In the genomic region with DNA sequence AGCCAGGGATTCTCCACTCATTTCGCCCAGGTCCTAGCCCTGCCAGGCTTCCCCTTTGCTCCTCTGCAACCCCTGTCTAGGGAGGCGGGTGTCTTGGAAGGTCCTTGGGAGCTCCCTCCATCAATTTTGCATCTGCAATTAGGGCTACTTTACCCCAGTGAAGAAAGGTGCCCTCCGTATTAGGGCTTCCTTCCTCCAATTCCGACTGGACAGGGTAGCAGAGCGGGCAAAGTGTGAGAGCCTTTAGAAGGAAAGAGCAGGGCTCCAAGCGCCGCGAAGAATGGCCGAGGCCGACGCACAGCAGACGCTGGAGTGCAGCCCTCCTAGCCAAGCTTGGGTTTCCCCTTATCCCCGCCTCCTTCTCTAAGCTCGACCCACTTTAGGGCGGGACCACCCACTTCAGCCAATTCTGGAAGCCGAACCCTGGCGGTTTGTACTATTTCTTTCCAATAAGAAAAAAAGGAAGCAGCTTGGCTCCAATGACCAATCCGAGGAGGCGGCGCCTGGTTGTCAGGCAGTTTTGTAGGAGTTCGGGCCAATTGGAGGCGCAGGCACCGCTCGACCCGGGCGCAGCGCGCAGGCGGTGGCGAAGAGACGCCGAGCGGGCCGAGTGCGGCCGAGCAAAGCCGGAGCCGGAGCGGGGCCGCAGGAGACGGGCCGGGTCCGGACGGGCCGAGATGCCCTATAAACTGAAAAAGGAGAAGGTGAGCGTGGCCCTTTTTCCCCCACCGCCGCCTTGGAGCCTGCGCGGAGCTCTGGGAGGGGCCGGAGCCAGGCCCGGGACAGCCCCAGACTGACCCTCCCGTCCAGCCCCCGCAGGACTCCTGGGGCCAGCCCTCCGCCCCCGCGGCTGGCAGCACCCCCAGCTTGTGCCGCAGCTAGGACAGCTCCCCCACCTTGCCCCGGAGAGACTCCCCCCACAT, we compare ENCODE assay signal across 8 cellular contexts. TPM values are rescaled to one million over a fixed set of nuclear protein-coding genes. Genes with fewer than 3 reads are reported as not detected.
DNase-seq lines count a peak whose midpoint lies in the region; TF ChIP-seq lines count a peak whose summit lies in the region.

Gene PPP2R5D (plus strand): TSS at position 570 of the 923 bp plus-strand sequence. CDS start 108 bp downstream, at position 678.

- H4K20me1 ChIP-seq in H9 (ENCODE audit: control insufficient read depth, insufficient read depth, insufficient read length), result no peaks in the 10 kb centered on the region

- H3K27me3 ChIP-seq in H9 (ENCODE audit: insufficient read depth, low read length) (no peaks in the 10 kb centered on the region), MG63 (no peaks in the 10 kb centered on the region)

- H3T11ph ChIP-seq in H9 (ENCODE audit: low read length), result no peak within 1 kb of the TSS

- no peaks in the 10 kb centered on the region for H3K36me3 ChIP-seq in MG63

- H3K4me3 Mint-ChIP-seq in H9 (peak within 1 kb of the TSS; percentile 77 to 83), nephron (peak within 1 kb of the TSS; percentile 91 to 96 (median 93))
- H3K4me3 Mint-ChIP-seq in stimulated activated naive CD8-positive, alpha-beta T cell treated with anti-CD3 and anti-CD28 coated beads, Interleukin-15, Interleukin-2, amounts not matched to agents 100 ng/mL and 50 ng/mL, for 24 hours, result peak within 1 kb of the TSS; percentile 90

- peak within 1 kb of the TSS; percentile 73 for H3K4me3 ChIP-seq in MG63
- H3K4me3 ChIP-seq in fibroblast of the aortic adventitia (ENCODE audit: low read depth, low read length), result peak within 1 kb of the TSS; percentile 79

- H3K36me3 Mint-ChIP-seq in H9 (ENCODE audit: insufficient read depth in 1 of 3, low read depth in 3 of 3) (peaks cover 5 to 16% (median 8%) of the 10 kb centered on the region in 3 experiments), nephron (ENCODE audit: low read depth) (peaks cover 7% of the 10 kb centered on the region)
- peaks cover 16% of the 10 kb centered on the region for H3K36me3 Mint-ChIP-seq in stimulated activated naive CD8-positive, alpha-beta T cell treated with anti-CD3 and anti-CD28 coated beads, Interleukin-15, Interleukin-2, amounts not matched to agents 100 ng/mL and 50 ng/mL, for 24 hours (ENCODE audit: low read depth)

- H3K27ac Mint-ChIP-seq in H9 (peak within 1 kb of the TSS; percentile 93 to 94 (median 94)), nephron (peak within 1 kb of the TSS; percentile 98 to 99 (median 99))
- peak within 1 kb of the TSS; percentile 87 for H3K27ac Mint-ChIP-seq in stimulated activated naive CD8-positive, alpha-beta T cell treated with anti-CD3 and anti-CD28 coated beads, Interleukin-15, Interleukin-2, amounts not matched to agents 100 ng/mL and 50 ng/mL, for 24 hours

- H3K4me1 Mint-ChIP-seq in H9 (peaks cover 27 to 36% of the 10 kb centered on the region in 2 experiments), nephron (peaks cover 52% of the 10 kb centered on the region)
- peaks cover 54% of the 10 kb centered on the region for H3K4me1 Mint-ChIP-seq in stimulated activated naive CD8-positive, alpha-beta T cell treated with anti-CD3 and anti-CD28 coated beads, Interleukin-15, Interleukin-2, amounts not matched to agents 100 ng/mL and 50 ng/mL, for 24 hours (ENCODE audit: low read depth)

- H3K14ac ChIP-seq in H9 (ENCODE audit: insufficient read depth, low read length), result peak within 1 kb of the TSS; percentile 62

- H2BK5ac ChIP-seq in H9 (ENCODE audit: insufficient read length, low read length), result no peak within 1 kb of the TSS

- H3K23me2 ChIP-seq in H9 (ENCODE audit: insufficient read length, low read depth, low read length, poor library complexity, severe bottlenecking), result peaks cover 9% of the 10 kb centered on the region

- H2BK20ac ChIP-seq in H9 (ENCODE audit: low read depth, low read length, poor library complexity, severe bottlenecking), result no peak within 1 kb of the TSS

- no peak within 1 kb of the TSS for H2BK120ac ChIP-seq in H9 (ENCODE audit: low read depth, low read length, poor library complexity, severe bottlenecking)

- no peak within 1 kb of the TSS for H2BK12ac ChIP-seq in H9 (ENCODE audit: insufficient read length, low read depth, low read length)

- no peak within 1 kb of the TSS for H4K91ac ChIP-seq in H9 (ENCODE audit: insufficient read length, low read depth, low read length)

- no peaks in the 10 kb centered on the region; the same call in 1 of the 2 replicates for H3K4me1 ChIP-seq in H9 (ENCODE audit: insufficient read depth, low read length)

- peak within 1 kb of the TSS; percentile 65 for H3K4me2 ChIP-seq in H9 (ENCODE audit: insufficient read depth, insufficient read length, low read length)

- no peak within 1 kb of the TSS for H3K4ac ChIP-seq in H9 (ENCODE audit: low read depth, low read length)

- no peak within 1 kb of the TSS for H4K5ac ChIP-seq in H9 (ENCODE audit: insufficient read length, low read depth, low read length)

- peak within 1 kb of the TSS; percentile 86 for H3K9ac ChIP-seq in H9 (ENCODE audit: extremely low read depth, insufficient read length, low read length)

- H3K18ac ChIP-seq in H9 (ENCODE audit: insufficient read length, low read depth, low read length), result peak within 1 kb of the TSS; percentile 73

- H3K23ac ChIP-seq in H9 (ENCODE audit: insufficient read length, low read depth, low read length), result no peak within 1 kb of the TSS

- H3K27ac ChIP-seq in H9 (ENCODE audit: insufficient read length, low read depth, low read length), result no peak within 1 kb of the TSS

- H3K9me3 ChIP-seq in H9 (ENCODE audit: control insufficient read depth, low read depth, low read length) (no peaks in the 10 kb centered on the region), MG63 (no peaks in the 10 kb centered on the region)

- peak within 1 kb of the TSS; percentile 74 for H2AFZ ChIP-seq in H9 (ENCODE audit: low read length)

- H2BK15ac ChIP-seq in H9 (ENCODE audit: low read depth, low read length), result no peak within 1 kb of the TSS

- no peaks in the 10 kb centered on the region; the same call in 1 of the 2 replicates for H3K79me2 ChIP-seq in H9 (ENCODE audit: insufficient read depth, low read length)

- H3K79me1 ChIP-seq in H9 (ENCODE audit: insufficient read depth, low read depth, low read length, poor library complexity, severe bottlenecking), result peaks cover 4% of the 10 kb centered on the region

- H4K8ac ChIP-seq in H9 (replicated peaks; ENCODE audit: insufficient read length, low read depth, low read length), result no peak within 1 kb of the TSS

- H3K27me3 Mint-ChIP-seq in H9 (ENCODE audit: low read depth) (no peaks in the 10 kb centered on the region), nephron (ENCODE audit: low read depth) (no peaks in the 10 kb centered on the region)
- H3K27me3 Mint-ChIP-seq in stimulated activated naive CD8-positive, alpha-beta T cell treated with anti-CD3 and anti-CD28 coated beads, Interleukin-15, Interleukin-2, amounts not matched to agents 100 ng/mL and 50 ng/mL, for 24 hours, result no peaks in the 10 kb centered on the region

- DNase-seq in ELR (ENCODE audit: low read depth), result peak; percentile 100
- DNase-seq in H9, result peak; percentile 99
- peak; percentile 94 for DNase-seq in MG63
- peak; percentile 100 for DNase-seq in SHP77 treated with DMSO at 0.1 percent for 48 hours (lab: John Stamatoyannopoulos, UW)
- DNase-seq in activated effector memory CD4-positive, alpha-beta T cell treated with anti-CD3 and anti-CD28 coated beads, Interleukin-2, amount 50 U/mL, for 16 hours, result peak; percentile 99
- peak; percentile 99 for DNase-seq in fibroblast of the aortic adventitia (ENCODE audit: low read depth)

- no peaks in the 10 kb centered on the region for H3K9me3 Mint-ChIP-seq in H9
- H3K9me3 Mint-ChIP-seq in nephron, result no peaks in the 10 kb centered on the region
- no peaks in the 10 kb centered on the region for H3K9me3 Mint-ChIP-seq in stimulated activated naive CD8-positive, alpha-beta T cell treated with anti-CD3 and anti-CD28 coated beads, Interleukin-15, Interleukin-2, amounts not matched to agents 100 ng/mL and 50 ng/mL, for 24 hours

- WGBS in H9 (ENCODE audit: extremely low coverage, insufficient read length, low lambda C conversion rate), result no CpG with 5 or more reads among the region's 59 CpGs

- TF ChIP-seq CTCF in H9 (conservative IDR thresholded peaks at IDR 0.05) (no peak), fibroblast of the aortic adventitia (IDR thresholded peaks at IDR 0.05; ENCODE audit: insufficient read depth, low read length) (no peak), nephron (IDR thresholded peaks at IDR 0.05; ENCODE audit: unreplicated experiment in 3 of 3) (no peak)

- H2AK5ac ChIP-seq in H9 (ENCODE audit: insufficient read length, low read length), result no peak within 1 kb of the TSS

- H3K56ac ChIP-seq in H9 (ENCODE audit: insufficient read length, low read depth, low read length), result no peak within 1 kb of the TSS

RNA-seq across cellular contexts. Expression of gene PPP2R5D, which starts in this region (rescaled TPM):
- 53.5 and 57.7 TPM in 2 replicates for total RNA-seq in H9 (2021)
- total RNA-seq in MG63 (2014; rRNA removed; shearing (Covaris generic); ENCODE audit: low replicate concordance), result 27.4 and 37.3 TPM in 2 replicates
- 46.9 and 60.9 TPM in 2 replicates for total RNA-seq in fibroblast of the aortic adventitia (ENCODE audit: low replicate concordance)
